In the genomic region with DNA sequence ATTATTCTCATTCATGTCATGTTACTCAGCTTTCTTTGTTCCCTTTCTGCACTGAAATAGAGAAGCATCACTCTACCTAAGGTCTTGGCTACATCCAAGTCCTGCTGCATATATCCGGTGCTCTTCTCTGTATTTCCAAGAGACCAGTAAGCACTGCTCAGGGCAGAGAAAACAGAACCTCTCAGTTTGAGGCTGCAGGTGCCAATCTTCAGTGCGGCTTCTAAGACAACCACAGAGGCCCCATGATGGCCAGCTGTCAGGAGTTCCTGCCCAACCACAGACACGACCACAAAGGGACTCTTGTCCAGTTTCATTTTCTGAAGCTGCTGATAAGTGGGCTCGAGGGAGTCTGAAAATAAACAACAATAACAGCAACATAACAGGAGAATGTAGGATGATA, we compare ENCODE assay signal across 13 cellular contexts.
DNase-seq lines count a peak whose midpoint lies in the region; ATAC-seq and TF ChIP-seq lines count a peak whose summit lies in the region.
"Had no signal": no experiment of that assay in that cellular context is flagged by ENCODE, and none has a peak within 500 bp of the region (broad histone marks: within the 10 kb centered on the region; RNA-seq: fewer than 3 reads in every experiment).

No MANE protein-coding gene starts in this region.

- no peak overlapping the region for H3K4me3 ChIP-seq in naive thymus-derived CD4-positive, alpha-beta T cell (ENCODE audit: low read length)
- H3K4me3 ChIP-seq: esophagus muscularis mucosa, PC-9 had no signal

- no peaks in the 10 kb centered on the region for H3K4me1 ChIP-seq in naive thymus-derived CD4-positive, alpha-beta T cell (ENCODE audit: control insufficient read depth in 2 of 2, insufficient read depth in 2 of 2, low read length in 2 of 2)

- no peaks in the 10 kb centered on the region for H3K27me3 ChIP-seq in naive thymus-derived CD4-positive, alpha-beta T cell (ENCODE audit: control insufficient read depth in 2 of 2, insufficient read depth in 2 of 2, low read length in 2 of 2)
- H3K27me3 ChIP-seq: esophagus muscularis mucosa had no signal

- CTCF ChIA-PET in naive thymus-derived CD4-positive, alpha-beta T cell (lab: Charles Lee), result no interaction called here

- DNase-seq in GM13977 (ENCODE audit: low spot score) (peak; percentile 29), SW480 (ENCODE audit: low spot score) (peak; percentile 50), retina (no peak), NCI-H2081 (lab: John Stamatoyannopoulos, UW) (no peak), NCI-H1105 treated with DMSO at 0.1 percent for 48 hours (lab: John Stamatoyannopoulos, UW) (no peak), SHP77 treated with DMSO at 0.1 percent for 48 hours (lab: John Stamatoyannopoulos, UW) (no peak)
- no peak for DNase-seq in naive thymus-derived CD4-positive, alpha-beta T cell
- DNase-seq: amniotic stem cell, DMS53, PC-9 had no signal

- intact Hi-C loops in naive thymus-derived CD4-positive, alpha-beta T cell (cut with micrococcal nuclease), result no loop called here

- no peak overlapping the region for H3K4me3 Mint-ChIP-seq in naive thymus-derived CD4-positive, alpha-beta T cell
- H3K4me3 Mint-ChIP-seq: type B pancreatic cell had no signal

- POLR2A ChIA-PET in naive thymus-derived CD4-positive, alpha-beta T cell (lab: Charles Lee), result no interaction called here

- peaks cover 0 to 10% (median 0%) of the 10 kb centered on the region in 5 donors for H3K36me3 Mint-ChIP-seq in naive thymus-derived CD4-positive, alpha-beta T cell

- peaks cover 0 to 4% (median 0%) of the 10 kb centered on the region in 5 donors for H3K27me3 Mint-ChIP-seq in naive thymus-derived CD4-positive, alpha-beta T cell
- H3K27me3 Mint-ChIP-seq: type B pancreatic cell had no signal

- in situ Hi-C loops in GM13977 (cut with MboI; ENCODE audit: low pct_unique_long_range_greater_than_20kb, low sequenced_read_pairs, unreplicated experiment), result no loop called here

- TF ChIP-seq CTCF in GM13977 (IDR thresholded peaks at IDR 0.05; ENCODE audit: extremely low read depth, insufficient read depth, missing control alignments), result no peak

- no peaks in the 10 kb centered on the region for H3K36me3 ChIP-seq in naive thymus-derived CD4-positive, alpha-beta T cell (ENCODE audit: control insufficient read depth in 2 of 3, insufficient read depth in 3 of 3, low read length in 3 of 3)
- H3K36me3 ChIP-seq: esophagus muscularis mucosa had no signal

- peak; percentile 59 for ATAC-seq in HG02840 (IDR thresholded peaks at IDR 0.05; ENCODE audit: low FRiP score, unreplicated experiment)
- ATAC-seq in naive thymus-derived CD4-positive, alpha-beta T cell, result peak; percentile 55

- no peak overlapping the region for H3K27ac Mint-ChIP-seq in naive thymus-derived CD4-positive, alpha-beta T cell
- H3K27ac Mint-ChIP-seq: type B pancreatic cell had no signal

- no peak overlapping the region for H3K27ac ChIP-seq in naive thymus-derived CD4-positive, alpha-beta T cell (ENCODE audit: low read depth, low read length)
- H3K27ac ChIP-seq: esophagus muscularis mucosa, PC-9 had no signal

- no peaks in the 10 kb centered on the region for H3K9me3 ChIP-seq in naive thymus-derived CD4-positive, alpha-beta T cell (ENCODE audit: control insufficient read depth in 2 of 3, low read length in 3 of 3)
- H3K9me3 ChIP-seq: esophagus muscularis mucosa had no signal

- peaks cover 0 to 21% (median 6%) of the 10 kb centered on the region in 7 donors for H3K4me1 Mint-ChIP-seq in naive thymus-derived CD4-positive, alpha-beta T cell

- no peaks in the 10 kb centered on the region for H3K9me3 Mint-ChIP-seq in naive thymus-derived CD4-positive, alpha-beta T cell
- H3K9me3 Mint-ChIP-seq: type B pancreatic cell had no signal

Comparison
In these comparisons a context has a peak if more than half of its experiments do, and no peak if none do; other contexts are left out.
1. DNase-seq: peak in GM13977 (single experiment) and SW480 (single experiment); none in naive thymus-derived CD4-positive, alpha-beta T cell (0 of 9), retina (single experiment), NCI-H2081 (0 of 2), NCI-H1105 treated with DMSO at 0.1 percent for 48 hours (single experiment) and SHP77 treated with DMSO at 0.1 percent for 48 hours (single experiment).